ENCODE assay signal across 13 cellular contexts in genomic region chr2:225894240-225894980, GRCh38.
DNase-seq lines count a peak whose midpoint lies in the region; ATAC-seq and TF ChIP-seq lines count a peak whose summit lies in the region.
"Had no signal": no experiment of that assay in that cellular context is flagged by ENCODE, and none has a peak within 500 bp of the region (broad histone marks: within the 10 kb centered on the region; RNA-seq: fewer than 3 reads in every experiment).

No MANE protein-coding gene starts in this region.

- no peak overlapping the region for H3K9ac ChIP-seq in H9 (ENCODE audit: extremely low read depth, insufficient read length, low read length)

- H3K27ac Mint-ChIP-seq in osteocyte (ENCODE audit: unreplicated experiment) = peak overlapping the region; percentile 64
- H3K27ac Mint-ChIP-seq in H9 = no peak overlapping the region
- H3K27ac Mint-ChIP-seq in immature natural killer cell = no peak overlapping the region
- H3K27ac Mint-ChIP-seq: activated CD4-positive, alpha-beta T cell treated with anti-CD3 and anti-CD28 coated beads, Interleukin-2, amount 10 ng/mL, durations not matched to agents 24 days and 14 days; nephron progenitor cell had no signal

- H3K14ac ChIP-seq in H9 (ENCODE audit: insufficient read depth, low read length) = no peak overlapping the region; the same call in 1 of the 2 replicates

- H3K4me2 ChIP-seq in H9 (ENCODE audit: insufficient read depth, insufficient read length, low read length) = no peak overlapping the region

- no peaks in the 10 kb centered on the region for H3K23me2 ChIP-seq in H9 (ENCODE audit: insufficient read length, low read depth, low read length, poor library complexity, severe bottlenecking)

- no peak overlapping the region for H3K4me3 ChIP-seq in RWPE2 (ENCODE audit: severe bottlenecking)
- H3K4me3 ChIP-seq: SK-N-MC had no signal

- H3K18ac ChIP-seq in H9 (ENCODE audit: insufficient read length, low read depth, low read length) = no peak overlapping the region

- H3K27ac ChIP-seq in RWPE2 (ENCODE audit: poor library complexity, severe bottlenecking) = peak overlapping the region; percentile 32
- H3K27ac ChIP-seq in H9 (ENCODE audit: insufficient read length, low read depth, low read length) = no peak overlapping the region
- H3K27ac ChIP-seq: SK-N-MC had no signal

- H3K4me3 Mint-ChIP-seq in osteocyte (ENCODE audit: unreplicated experiment) = no peak overlapping the region
- no peak overlapping the region for H3K4me3 Mint-ChIP-seq in H9
- H3K4me3 Mint-ChIP-seq in immature natural killer cell = no peak overlapping the region
- H3K4me3 Mint-ChIP-seq: activated CD4-positive, alpha-beta T cell treated with anti-CD3 and anti-CD28 coated beads, Interleukin-2, amount 10 ng/mL, durations not matched to agents 24 days and 14 days; nephron progenitor cell had no signal

- no peak overlapping the region for H2BK120ac ChIP-seq in H9 (ENCODE audit: low read depth, low read length, poor library complexity, severe bottlenecking)

- no peak overlapping the region for H4K8ac ChIP-seq in H9 (replicated peaks; ENCODE audit: insufficient read length, low read depth, low read length)

- H2BK20ac ChIP-seq in H9 (ENCODE audit: low read depth, low read length, poor library complexity, severe bottlenecking) = no peak overlapping the region

- H3K27me3 ChIP-seq in RWPE2 (ENCODE audit: insufficient read depth, poor library complexity, severe bottlenecking) = no peaks in the 10 kb centered on the region
- no peaks in the 10 kb centered on the region for H3K27me3 ChIP-seq in H9 (ENCODE audit: insufficient read depth, low read length)

- no CpG with 5 or more reads among the region's 4 CpGs for WGBS in H9 (ENCODE audit: extremely low coverage, insufficient read length, low lambda C conversion rate)

- H3K23ac ChIP-seq in H9 (ENCODE audit: insufficient read length, low read depth, low read length) = no peak overlapping the region

- no peaks in the 10 kb centered on the region for H3K79me1 ChIP-seq in H9 (ENCODE audit: insufficient read depth, low read depth, low read length, poor library complexity, severe bottlenecking)

- H3K36me3 Mint-ChIP-seq in osteocyte (ENCODE audit: unreplicated experiment) (no peaks in the 10 kb centered on the region), H9 (ENCODE audit: insufficient read depth in 1 of 3, low read depth in 3 of 3) (no peaks in the 10 kb centered on the region; a peak in 1 of 7 replicates), immature natural killer cell (no peaks in the 10 kb centered on the region)

- no peak overlapping the region for H4K5ac ChIP-seq in H9 (ENCODE audit: insufficient read length, low read depth, low read length)

- H2AK5ac ChIP-seq in H9 (ENCODE audit: insufficient read length, low read length) = no peak overlapping the region

- H4K20me1 ChIP-seq in H9 (ENCODE audit: control insufficient read depth, insufficient read depth, insufficient read length) = no peaks in the 10 kb centered on the region

- no peak overlapping the region for H2BK5ac ChIP-seq in H9 (ENCODE audit: insufficient read length, low read length)

- H3K9me3 Mint-ChIP-seq in osteocyte (ENCODE audit: unreplicated experiment) = peaks cover 9% of the 10 kb centered on the region
- no peaks in the 10 kb centered on the region; a peak in 1 of 5 replicates for H3K9me3 Mint-ChIP-seq in H9
- H3K9me3 Mint-ChIP-seq in immature natural killer cell = peaks cover 0 to 6% (median 1%) of the 10 kb centered on the region in 6 donors
- H3K9me3 Mint-ChIP-seq: activated CD4-positive, alpha-beta T cell treated with anti-CD3 and anti-CD28 coated beads, Interleukin-2, amount 10 ng/mL, durations not matched to agents 24 days and 14 days; nephron progenitor cell had no signal

- no peak overlapping the region for H4K91ac ChIP-seq in H9 (ENCODE audit: insufficient read length, low read depth, low read length)

- peak; percentile 84 for ATAC-seq in RWPE2 (ENCODE audit: low read depth)
- no peak for ATAC-seq in HG03457 (IDR thresholded peaks at IDR 0.05; ENCODE audit: unreplicated experiment)

- H3K36me3 ChIP-seq in RWPE2 (ENCODE audit: low read depth) = no peaks in the 10 kb centered on the region

- H3K27me3 Mint-ChIP-seq in osteocyte (ENCODE audit: unreplicated experiment) = no peaks in the 10 kb centered on the region
- no peaks in the 10 kb centered on the region for H3K27me3 Mint-ChIP-seq in H9 (ENCODE audit: low read depth)
- peaks cover 0 to 3% (median 0%) of the 10 kb centered on the region in 3 donors for H3K27me3 Mint-ChIP-seq in immature natural killer cell (ENCODE audit: low read depth in 3 of 3)

- no peak overlapping the region for H3T11ph ChIP-seq in H9 (ENCODE audit: low read length)

- no peak overlapping the region for H2BK12ac ChIP-seq in H9 (ENCODE audit: insufficient read length, low read depth, low read length)

- H3K56ac ChIP-seq in H9 (ENCODE audit: insufficient read length, low read depth, low read length) = no peak overlapping the region

- H3K4me1 ChIP-seq in RWPE2 (ENCODE audit: insufficient read depth, poor library complexity, severe bottlenecking) (peaks cover 21% of the 10 kb centered on the region), H9 (ENCODE audit: insufficient read depth, low read length) (no peaks in the 10 kb centered on the region)

- H2AFZ ChIP-seq in H9 (ENCODE audit: low read length) = no peak overlapping the region

- no peak overlapping the region for H2BK15ac ChIP-seq in H9 (ENCODE audit: low read depth, low read length)

- peaks cover 19% of the 10 kb centered on the region for H3K4me1 Mint-ChIP-seq in osteocyte (ENCODE audit: unreplicated experiment)
- H3K4me1 Mint-ChIP-seq in H9 = no peaks in the 10 kb centered on the region
- no peaks in the 10 kb centered on the region for H3K4me1 Mint-ChIP-seq in immature natural killer cell
- H3K4me1 Mint-ChIP-seq: activated CD4-positive, alpha-beta T cell treated with anti-CD3 and anti-CD28 coated beads, Interleukin-2, amount 10 ng/mL, durations not matched to agents 24 days and 14 days; nephron progenitor cell had no signal

- H3K79me2 ChIP-seq in H9 (ENCODE audit: insufficient read depth, low read length) = no peaks in the 10 kb centered on the region

- DNase-seq in GM03348 (ENCODE audit: low spot score) = peak; percentile 59
- no peak for DNase-seq in RWPE2 (ENCODE audit: low spot score)
- DNase-seq in fibroblast of gingiva (ENCODE audit: low read depth) = peak; percentile 53
- no peak for DNase-seq in osteocyte (ENCODE audit: extremely low spot score, unreplicated experiment)
- no peak for DNase-seq in H9
- DNase-seq in immature natural killer cell = no peak
- DNase-seq in activated CD4-positive, alpha-beta T cell treated with anti-CD3 and anti-CD28 coated beads, Interleukin-2, amount 50 U/mL, for 48 hours = no peak
- DNase-seq: activated CD4-positive, alpha-beta T cell treated with anti-CD3 and anti-CD28 coated beads, Interleukin-2, amount 10 ng/mL, durations not matched to agents 24 days and 14 days; activated naive CD4-positive, alpha-beta T cell treated with anti-CD3 and anti-CD28 coated beads, Interleukin-2, amount 50 U/mL, for 16 hours; effector CD8-positive, alpha-beta T cell; nephron progenitor cell had no signal

- H3K4ac ChIP-seq in H9 (ENCODE audit: low read depth, low read length) = no peak overlapping the region

- H3K9me3 ChIP-seq in RWPE2 (ENCODE audit: severe bottlenecking) (no peaks in the 10 kb centered on the region), H9 (ENCODE audit: control insufficient read depth, low read depth, low read length) (no peaks in the 10 kb centered on the region)

- no peak for TF ChIP-seq CTCF in RWPE2 (IDR thresholded peaks at IDR 0.05; ENCODE audit: poor library complexity, severe bottlenecking)
- TF ChIP-seq CTCF in osteocyte (IDR thresholded peaks at IDR 0.05) = no peak
- no peak for TF ChIP-seq CTCF in H9 (conservative IDR thresholded peaks at IDR 0.05)

Comparison
In these comparisons a context has a peak if more than half of its experiments do, and no peak if none do; other contexts are left out.
1. DNase-seq: peak in GM03348 (single experiment) and fibroblast of gingiva (single experiment); none in RWPE2 (single experiment), osteocyte (single experiment), H9 (single experiment), immature natural killer cell (0 of 3) and activated CD4-positive, alpha-beta T cell treated with anti-CD3 and anti-CD28 coated beads, Interleukin-2, amount 50 U/mL, for 48 hours (0 of 2).